ENCODE assay signal across 12 cellular contexts in genomic region chrX:2767631-2768455, GRCh38. TPM values are rescaled to one million over a fixed set of nuclear protein-coding genes. Genes with fewer than 3 reads are reported as not detected.
DNase-seq lines count a peak whose midpoint lies in the region; ATAC-seq, FAIRE-seq and TF ChIP-seq lines count a peak whose summit lies in the region.
"Had no signal": no experiment of that assay in that cellular context is flagged by ENCODE, and none has a peak within 500 bp of the region (broad histone marks: within the 10 kb centered on the region; RNA-seq: fewer than 3 reads in every experiment).

No MANE protein-coding gene starts in this region.

- DNase-seq in D341Med (ENCODE audit: low spot score), result peak; percentile 81
- peak; percentile 87 for DNase-seq in NCI-H82 treated with DMSO at 0.1 percent for 48 hours (lab: John Stamatoyannopoulos, UW; ENCODE audit: unreplicated experiment)
- DNase-seq in fibroblast of gingiva (ENCODE audit: low read depth), result peak; percentile 60
- peak; percentile 88 for DNase-seq in posterior vena cava (ENCODE audit: low spot score)
- no peak for DNase-seq in GM12892 (ENCODE audit: insufficient read length)
- DNase-seq in T1000 (lab: John Stamatoyannopoulos, UW), result no peak
- DNase-seq in inferior parietal cortex (ENCODE audit: extremely low spot score), result no peak
- DNase-seq: activated CD8-positive, alpha-beta memory T cell treated with anti-CD3 and anti-CD28 coated beads, Interleukin-2, amount 50 U/mL, for 4 hours; stimulated activated CD8-positive, alpha-beta memory T cell treated with anti-CD3 and anti-CD28 coated beads, Interleukin-4, amount 100 ng/mL, for 48 hours had no signal

- no peak for FAIRE-seq in GM12892 (lab: Jason Lieb, UNC)
- FAIRE-seq: endometrium had no signal

- intact Hi-C loops in posterior vena cava (cut with DNase I), result no loop called here

- no peak for ATAC-seq in GM19023 (IDR thresholded peaks at IDR 0.05; ENCODE audit: unreplicated experiment)

- no peak for TF ChIP-seq POLR2A in GM12892 (IDR thresholded peaks at IDR 0.05; ENCODE audit: low read depth, low read length)

RNA-seq across cellular contexts. Expression of gene XG, which starts 16.0 kb away (rescaled TPM):
- total RNA-seq in posterior vena cava, result 1 to 10 TPM; 5.4 to 7.9 TPM
- polyA plus RNA-seq in GM12892 (2012; ENCODE audit: missing spikeins), result not detected
- total RNA-seq: CD8-positive, alpha-beta memory T cell had no signal
- polyA plus RNA-seq: CD8-positive, alpha-beta memory T cell had no signal

Comparison
In these comparisons a context has a peak if more than half of its experiments do, and no peak if none do; other contexts are left out.
1. DNase-seq: peak in D341Med (single experiment), NCI-H82 treated with DMSO at 0.1 percent for 48 hours (single experiment), fibroblast of gingiva (single experiment) and posterior vena cava (single experiment); none in GM12892 (single experiment), T1000 (single experiment) and inferior parietal cortex (single experiment).